Comparison of ENCODE assay signal across 1 cellular context in genomic region chr17:63697341-63698286, GRCh38.
TF ChIP-seq lines count a peak whose summit lies in the region.

No MANE protein-coding gene starts in this region.

TF ChIP-seq in H1, 55 proteins besides CTCF, POLR2A, EP300 and RAD21:
- TF ChIP-seq CBX8 (IDR thresholded peaks at IDR 0.05; ENCODE audit: borderline replicate concordance, low read depth, low read length) (no peak), POLR2AphosphoS5 (IDR thresholded peaks at IDR 0.05; ENCODE audit: low read depth, low read length) (peak; percentile 49)
